ENCODE assay signal across 14 cellular contexts in genomic region chr11:27934830-27935145, GRCh38.
DNase-seq lines count a peak whose midpoint lies in the region; ATAC-seq, FAIRE-seq and TF ChIP-seq lines count a peak whose summit lies in the region.
"Had no signal": no experiment of that assay in that cellular context is flagged by ENCODE, and none has a peak within 500 bp of the region (broad histone marks: within the 10 kb centered on the region; RNA-seq: fewer than 3 reads in every experiment).

No MANE protein-coding gene starts in this region.

- H3K4me1 ChIP-seq in endothelial cell of umbilical vein (ENCODE audit: control insufficient read depth, extremely low read depth, insufficient read depth, low read length): peaks cover 18% of the 10 kb centered on the region
- H3K4me1 ChIP-seq in neuronal stem cell (ENCODE audit: control insufficient read depth in 2 of 2, insufficient read depth in 1 of 2, low read depth in 1 of 2, low read length in 2 of 2): peaks cover 0 to 9% of the 10 kb centered on the region in 2 donors

- WGBS in neuronal stem cell (ENCODE audit: extremely low coverage in 2 of 2, insufficient read length in 2 of 2, insufficient replicate concordance in 1 of 2), 2 donors: no CpG with 5 or more reads among the region's 7 CpGs

- no peak overlapping the region for H3K4me3 ChIP-seq in endothelial cell of umbilical vein (replicated peaks in 1 of 3; ENCODE audit: insufficient read depth in 1 of 3, low read depth in 1 of 3, low read length in 3 of 3)
- no peak overlapping the region for H3K4me3 ChIP-seq in neuronal stem cell (ENCODE audit: low read length in 2 of 2)

- H2BK15ac ChIP-seq in neuronal stem cell (ENCODE audit: low read length): no peak overlapping the region

- H3K27me3 ChIP-seq in endothelial cell of umbilical vein (ENCODE audit: control insufficient read depth in 2 of 2, insufficient read depth in 2 of 2, low read length in 2 of 2) (no peaks in the 10 kb centered on the region), neuronal stem cell (ENCODE audit: control insufficient read depth in 3 of 3, insufficient read depth in 3 of 3, low read depth in 1 of 3, low read length in 3 of 3) (no peaks in the 10 kb centered on the region)

- H3K14ac ChIP-seq in neuronal stem cell (ENCODE audit: low read length): no peak overlapping the region

- H3K18ac ChIP-seq in neuronal stem cell (ENCODE audit: low read length): no peak overlapping the region

- ATAC-seq in WTC11: no peak
- ATAC-seq: natural killer cell had no signal

- no peaks in the 10 kb centered on the region for H3K79me2 ChIP-seq in endothelial cell of umbilical vein (ENCODE audit: control insufficient read depth, insufficient read depth, low read length)

- no peaks in the 10 kb centered on the region for H4K20me1 ChIP-seq in endothelial cell of umbilical vein (replicated peaks; ENCODE audit: control insufficient read depth, extremely low read depth, insufficient read depth, low read length)

- H3K23ac ChIP-seq in neuronal stem cell (ENCODE audit: low read depth, low read length, poor library complexity): no peak overlapping the region

- H3K9me1 ChIP-seq in endothelial cell of umbilical vein (replicated peaks; ENCODE audit: control insufficient read depth, extremely low read depth, insufficient read depth, low read length): no peaks in the 10 kb centered on the region

- H3K4me3 Mint-ChIP-seq in WTC11: no peak overlapping the region
- H3K4me3 Mint-ChIP-seq: IgD-negative memory B cell, natural killer cell had no signal

- H3K4ac ChIP-seq in neuronal stem cell (ENCODE audit: low read length): no peak overlapping the region

- H3K27me3 Mint-ChIP-seq in WTC11 (ENCODE audit: low read depth): peaks cover 31% of the 10 kb centered on the region
- H3K27me3 Mint-ChIP-seq: IgD-negative memory B cell had no signal

- H3K9me3 ChIP-seq in endothelial cell of umbilical vein (replicated peaks; ENCODE audit: control insufficient read depth, insufficient read depth, low read length): no peaks in the 10 kb centered on the region
- H3K9me3 ChIP-seq in neuronal stem cell (replicated peaks in 1 of 2; ENCODE audit: control insufficient read depth in 2 of 2, insufficient read depth in 1 of 2, low read depth in 1 of 2, low read length in 2 of 2): no peaks in the 10 kb centered on the region

- H2AK5ac ChIP-seq in neuronal stem cell (ENCODE audit: low read depth, low read length): no peak overlapping the region

- no peak overlapping the region for H4K91ac ChIP-seq in neuronal stem cell (ENCODE audit: low read depth, low read length, poor library complexity)

- peak; percentile 86 for FAIRE-seq in endothelial cell of umbilical vein (lab: Jason Lieb, UNC)

- intact Hi-C loops in endothelial cell of umbilical vein (cut with micrococcal nuclease): loop anchor here (2.0 to 5.0 kb wide), 2 partner anchors 173 to 632 kb away; partner anchors contain the start of genes KIF18A and METTL15

- no peaks in the 10 kb centered on the region for H3K79me1 ChIP-seq in neuronal stem cell (ENCODE audit: low read depth, low read length)

- dilution Hi-C loops in endothelial cell of umbilical vein (cut with MboI; ENCODE audit: extremely low pct_ligation_motif_present, low sequenced_read_pairs): no loop called here

- H3K9me3 Mint-ChIP-seq in WTC11: peaks cover 28% of the 10 kb centered on the region
- H3K9me3 Mint-ChIP-seq: natural killer cell had no signal

- H2BK12ac ChIP-seq in neuronal stem cell (ENCODE audit: low read length): no peak overlapping the region

- TF ChIP-seq CTCF in endothelial cell of umbilical vein (IDR thresholded peaks at IDR 0.05; ENCODE audit: extremely low read depth in 1 of 2, insufficient read depth in 1 of 2, low read depth in 1 of 2, low read length in 2 of 2) (no peak), WTC11 (IDR thresholded peaks at IDR 0.05) (no peak)

- in situ Hi-C loops in Caki2 (cut with HindIII; ENCODE audit: low pct_unique_long_range_greater_than_20kb, low sequenced_read_pairs): no loop called here

- H2AFZ ChIP-seq in endothelial cell of umbilical vein (ENCODE audit: low read depth, low read length): peak overlapping the region; percentile 49
- H2AFZ ChIP-seq in neuronal stem cell (ENCODE audit: low read length): peak overlapping the region; percentile 62

- CTCF ChIA-PET in endothelial cell of umbilical vein (lab: Charles Lee): interaction anchor here (0.9 to 2.2 kb wide), 9 partner anchors 9 to 188 kb away, joined by 3 to 12 read pairs (median 3); no protein-coding TSS in a partner anchor
- CTCF ChIA-PET in WTC11 (lab: Charles Lee): interaction anchor here (1.3 kb wide), 1 partner anchor 217 kb away, joined by 5 read pairs; no protein-coding TSS in a partner anchor

- H3K27ac Mint-ChIP-seq in WTC11: no peak overlapping the region
- H3K27ac Mint-ChIP-seq: IgD-negative memory B cell, natural killer cell had no signal

- peaks cover 17% of the 10 kb centered on the region for H3K36me3 Mint-ChIP-seq in WTC11
- H3K36me3 Mint-ChIP-seq: IgD-negative memory B cell, natural killer cell had no signal

- BruUV-seq in endothelial cell of umbilical vein (replicated peaks; lab: Mats Ljungman, UMichigan): no TSS peak

- H2BK5ac ChIP-seq in neuronal stem cell (ENCODE audit: low read length): no peak overlapping the region

- POLR2A ChIA-PET in endothelial cell of umbilical vein (lab: Charles Lee) (interaction anchor here (0.5 kb wide), 1 partner anchor 124 kb away, joined by 11 read pairs; no protein-coding TSS in a partner anchor), WTC11 (lab: Charles Lee) (no interaction called here)

- H3K4me2 ChIP-seq in endothelial cell of umbilical vein (ENCODE audit: insufficient read depth, low read length) (peak overlapping the region; percentile 53), neuronal stem cell (ENCODE audit: insufficient read depth, low read length, poor library complexity, severe bottlenecking) (no peak overlapping the region)

- H3K36me3 ChIP-seq in endothelial cell of umbilical vein (ENCODE audit: control insufficient read depth in 2 of 2, extremely low read depth in 1 of 2, insufficient read depth in 2 of 2, low read length in 2 of 2) (no peaks in the 10 kb centered on the region), neuronal stem cell (replicated peaks in 1 of 2; ENCODE audit: control insufficient read depth in 2 of 2, insufficient read depth in 2 of 2, low read length in 2 of 2) (no peaks in the 10 kb centered on the region)

- TF ChIP-seq POLR2A in endothelial cell of umbilical vein (IDR thresholded peaks at IDR 0.05; ENCODE audit: low read depth, low read length): no peak

- peak; percentile 82 for DNase-seq in Caki2 (ENCODE audit: low read depth)
- DNase-seq in NCI-H226: peak; percentile 94
- DNase-seq in endothelial cell of umbilical vein (ENCODE audit: low read depth, low spot score): peak; percentile 62
- no peak for DNase-seq in neuronal stem cell (ENCODE audit: low spot score)
- no peak for DNase-seq in NCI-H146 (lab: John Stamatoyannopoulos, UW)
- DNase-seq in WTC11 (ENCODE audit: low spot score): no peak
- DNase-seq in globus pallidus (ENCODE audit: low spot score): no peak
- DNase-seq in NCI-H1930 (lab: John Stamatoyannopoulos, UW): no peak
- DNase-seq: activated gamma-delta T cell treated with Interleukin-2 at 50 U/mL for 16 hours, COR-L47, glutamatergic neuron, natural killer cell, NCI-H526 had no signal

- H3K27ac ChIP-seq in endothelial cell of umbilical vein (ENCODE audit: insufficient read depth, low read depth, low read length) (peak overlapping the region; percentile 78), neuronal stem cell (replicated peaks; ENCODE audit: low read length) (no peak overlapping the region)

- no peak overlapping the region for H4K8ac ChIP-seq in neuronal stem cell (ENCODE audit: low read depth, low read length)

- no peak overlapping the region for H2BK120ac ChIP-seq in neuronal stem cell (ENCODE audit: low read depth, low read length)

- peaks cover 14% of the 10 kb centered on the region for H3K4me1 Mint-ChIP-seq in WTC11
- H3K4me1 Mint-ChIP-seq: IgD-negative memory B cell, natural killer cell had no signal

- peak overlapping the region; percentile 56 for H3K9ac ChIP-seq in endothelial cell of umbilical vein (replicated peaks; ENCODE audit: extremely low read depth, insufficient read depth, low read length)
- H3K9ac ChIP-seq in neuronal stem cell (ENCODE audit: low read depth, low read length, poor library complexity): no peak overlapping the region

TF ChIP-seq in endothelial cell of umbilical vein, 7 proteins besides CTCF, POLR2A, EP300 and RAD21:
- TF ChIP-seq MAX (IDR thresholded peaks at IDR 0.05; ENCODE audit: insufficient read depth, insufficient read length): no peak
- TF ChIP-seq FOS (IDR thresholded peaks at IDR 0.05; ENCODE audit: borderline replicate concordance, insufficient read depth, low read length): peak; percentile 90
- TF ChIP-seq GATA2 (IDR thresholded peaks at IDR 0.05; ENCODE audit: insufficient read depth, insufficient read length, low read depth, low read length): no peak
- peak; percentile 87 for TF ChIP-seq JUN (IDR thresholded peaks at IDR 0.05; ENCODE audit: borderline replicate concordance, insufficient read depth, insufficient read length, low read depth)
- TF ChIP-seq POLR2AphosphoS5 (IDR thresholded peaks at IDR 0.05; ENCODE audit: insufficient read depth, low read depth, low read length): peak; percentile 63
TF ChIP-seq in endothelial cell of umbilical vein: peak in this region for 3.

TF ChIP-seq in WTC11, 78 proteins besides CTCF, POLR2A, EP300 and RAD21 (continues in another document):
- TF ChIP-seq IRF2 (CRISPR knock-in tag; IDR thresholded peaks at IDR 0.05; ENCODE audit: borderline replicate concordance, low read depth): no peak
- TF ChIP-seq HMGA2 (CRISPR knock-in tag; IDR thresholded peaks at IDR 0.05): no peak
- no peak for TF ChIP-seq FOXP1 (CRISPR knock-in tag; IDR thresholded peaks at IDR 0.05; ENCODE audit: borderline replicate concordance)
- TF ChIP-seq IRF1 (CRISPR knock-in tag; IDR thresholded peaks at IDR 0.05): no peak
- no peak for TF ChIP-seq TCF7 (CRISPR knock-in tag; IDR thresholded peaks at IDR 0.05; ENCODE audit: low read depth)
- TF ChIP-seq PRRX2 (CRISPR knock-in tag; IDR thresholded peaks at IDR 0.05): no peak

Comparison
In these comparisons a context has a peak if more than half of its experiments do, and no peak if none do; other contexts are left out.
1. DNase-seq: peak in Caki2 (single experiment), NCI-H226 (single experiment) and endothelial cell of umbilical vein (single experiment); none in neuronal stem cell (single experiment), NCI-H146 (single experiment), WTC11 (single experiment), globus pallidus (single experiment) and NCI-H1930 (0 of 2).